Comparison of ENCODE assay signal across 14 cellular contexts in the genomic region with DNA sequence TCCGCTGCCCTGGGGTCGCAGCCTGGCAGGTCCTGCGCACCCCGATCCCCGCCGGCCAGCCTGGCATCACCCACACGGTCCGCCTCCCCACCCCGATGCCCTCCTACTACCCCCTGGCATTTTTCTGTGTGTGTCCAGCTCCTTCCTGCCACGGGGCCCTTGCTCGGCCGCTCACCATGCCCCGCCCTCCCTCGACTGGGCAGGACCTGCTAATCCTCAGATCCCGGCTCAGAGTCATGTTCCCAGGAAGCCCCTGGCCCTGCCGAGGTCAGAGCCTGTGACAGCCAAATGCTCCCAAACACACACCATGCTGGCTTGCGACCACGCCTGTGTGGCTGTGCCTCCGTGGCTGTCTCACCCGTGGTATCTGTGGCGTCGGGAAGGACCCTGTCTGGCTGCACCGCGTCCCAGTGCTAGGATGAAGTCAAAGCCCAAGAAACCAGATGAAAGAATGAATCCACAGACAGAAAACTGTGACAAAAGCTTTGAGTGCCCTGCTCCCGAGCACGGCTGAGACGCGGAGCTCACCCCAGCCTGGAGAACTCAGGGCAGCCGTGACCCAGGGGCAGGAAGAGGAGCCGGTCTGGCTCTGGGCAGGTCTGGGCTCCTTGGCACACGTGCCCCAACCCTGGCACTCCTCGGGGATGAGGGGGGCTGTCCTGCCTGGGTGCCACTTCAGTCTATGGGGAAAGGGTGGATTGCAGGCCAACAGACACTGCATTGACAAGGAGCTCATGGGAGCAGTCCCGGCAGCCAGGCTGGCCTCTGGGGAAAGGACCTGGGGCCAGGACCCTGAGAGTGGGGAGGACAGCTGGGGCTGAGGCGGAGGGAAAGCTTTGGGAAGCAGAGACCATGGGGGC. TPM values are rescaled to one million over a fixed set of nuclear protein-coding genes. Genes with fewer than 3 reads are reported as not detected.
A peak's percentile ranks its signal among the peaks of the same experiment; 100 is the strongest.
DNase-seq lines count a peak whose midpoint lies in the region; ATAC-seq and TF ChIP-seq lines count a peak whose summit lies in the region.
"Had no signal": no experiment of that assay in that cellular context is flagged by ENCODE, and none has a peak within 500 bp of the region (broad histone marks: within the 10 kb centered on the region; RNA-seq: fewer than 3 reads in every experiment).

No MANE protein-coding gene starts in this region.

- DNase-seq in Right ventricle myocardium inferior (ENCODE audit: missing footprints): peak; percentile 54
- no peak for DNase-seq in cardiac septum (ENCODE audit: low spot score)
- DNase-seq in activated naive CD8-positive, alpha-beta T cell treated with anti-CD3 and anti-CD28 coated beads, Interleukin-2, amount 10 ng/mL, durations not matched to agents 7 days and 5 days: no peak
- DNase-seq in lower lobe of right lung: no peak
- DNase-seq in stimulated activated CD4-positive, alpha-beta T cell treated with anti-CD3 and anti-CD28 coated beads, Interleukin-4, amount 100 ng/mL, for 24 hours: no peak
- no peak for DNase-seq in central memory CD4-positive, alpha-beta T cell
- DNase-seq: activated T-cell treated with anti-CD3 and anti-CD28 coated beads for 4 hours, DMS53, left colon, NCI-H226 had no signal

- H3K36me3 Mint-ChIP-seq in activated naive CD8-positive, alpha-beta T cell treated with anti-CD3 and anti-CD28 coated beads, Interleukin-2, amount 10 ng/mL, durations not matched to agents 7 days and 5 days: no peaks in the 10 kb centered on the region

- H3K4me3 ChIP-seq in lower lobe of right lung: no peak overlapping the region
- H3K4me3 ChIP-seq: smooth muscle cell had no signal

- no peaks in the 10 kb centered on the region for H3K36me3 ChIP-seq in lower lobe of right lung
- H3K36me3 ChIP-seq: neutrophil had no signal

- peak overlapping the region; percentile 78 for H3K27ac Mint-ChIP-seq in activated naive CD8-positive, alpha-beta T cell treated with anti-CD3 and anti-CD28 coated beads, Interleukin-2, amount 10 ng/mL, durations not matched to agents 7 days and 5 days

- no peaks in the 10 kb centered on the region for H3K27me3 ChIP-seq in lower lobe of right lung (ENCODE audit: low read depth)
- H3K27me3 ChIP-seq: neutrophil had no signal

- ATAC-seq in Right ventricle myocardium inferior: no peak
- ATAC-seq in activated naive CD8-positive, alpha-beta T cell treated with anti-CD3 and anti-CD28 coated beads, Interleukin-2, amount 10 ng/mL, durations not matched to agents 7 days and 5 days (ENCODE audit: low read depth): no peak
- no peak for ATAC-seq in lower lobe of right lung
- no peak for ATAC-seq in GM19455 (IDR thresholded peaks at IDR 0.05; ENCODE audit: unreplicated experiment)
- ATAC-seq in HG03342 (IDR thresholded peaks at IDR 0.05; ENCODE audit: unreplicated experiment): no peak
- ATAC-seq: left colon had no signal

- no peak overlapping the region for H3K4me3 Mint-ChIP-seq in activated naive CD8-positive, alpha-beta T cell treated with anti-CD3 and anti-CD28 coated beads, Interleukin-2, amount 10 ng/mL, durations not matched to agents 7 days and 5 days

- no peaks in the 10 kb centered on the region for H3K9me3 ChIP-seq in lower lobe of right lung
- H3K9me3 ChIP-seq: neutrophil had no signal

- H3K27ac ChIP-seq in lower lobe of right lung: peak overlapping the region; percentile 96

- H3K9me3 Mint-ChIP-seq in activated naive CD8-positive, alpha-beta T cell treated with anti-CD3 and anti-CD28 coated beads, Interleukin-2, amount 10 ng/mL, durations not matched to agents 7 days and 5 days: no peaks in the 10 kb centered on the region

- POLR2A ChIA-PET in activated naive CD8-positive, alpha-beta T cell treated with anti-CD3 and anti-CD28 coated beads, Interleukin-2, amount 10 ng/mL, durations not matched to agents 7 days and 5 days (lab: Charles Lee): interaction anchor here (0.6 to 1.7 kb wide), 6 partner anchors 9 to 173 kb away, joined by 3 to 7 read pairs (median 4); a partner anchor contains a TSS

- intact Hi-C loops in Right ventricle myocardium inferior (cut with DNase I): loop anchor here (5.0 kb wide), 1 partner anchor 171 kb away; no protein-coding TSS in a partner anchor
- intact Hi-C loops in cardiac septum (cut with DNase I): no loop called here
- intact Hi-C loops in lower lobe of right lung (cut with DNase I): no loop called here

- H3K27me3 Mint-ChIP-seq in activated naive CD8-positive, alpha-beta T cell treated with anti-CD3 and anti-CD28 coated beads, Interleukin-2, amount 10 ng/mL, durations not matched to agents 7 days and 5 days: no peaks in the 10 kb centered on the region

- H3K4me1 Mint-ChIP-seq in activated naive CD8-positive, alpha-beta T cell treated with anti-CD3 and anti-CD28 coated beads, Interleukin-2, amount 10 ng/mL, durations not matched to agents 7 days and 5 days: peaks cover 50% of the 10 kb centered on the region

- peaks cover 74% of the 10 kb centered on the region for H3K4me1 ChIP-seq in lower lobe of right lung

- TF ChIP-seq CTCF in lower lobe of right lung (IDR thresholded peaks at IDR 0.05): no peak

RNA-seq across cellular contexts. Expression of a gene that starts 20.8 kb away (rescaled TPM):
- total RNA-seq in Right ventricle myocardium inferior (15.5 TPM), cardiac septum (10.8 TPM), lower lobe of right lung (72.4 TPM)
- total RNA-seq in activated naive CD8-positive, alpha-beta T cell treated with anti-CD3 and anti-CD28 coated beads, Interleukin-2, amount 10 ng/mL, durations not matched to agents 7 days and 5 days: 10 to 100 TPM; 57.5 to 61.9 TPM
